9 cellular contexts compared by ENCODE assay signal in genomic region chr5:180775624-180776023, GRCh38. TPM values are rescaled to one million over a fixed set of nuclear protein-coding genes. Genes with fewer than 3 reads are reported as not detected.
"Had no signal": no experiment of that assay in that cellular context is flagged by ENCODE, and none has a peak within 500 bp of the region (broad histone marks: within the 10 kb centered on the region; RNA-seq: fewer than 3 reads in every experiment).

No MANE protein-coding gene starts in this region.

- DNase-seq: H9, HCEC 1CT had no signal

- H3K27ac ChIP-seq: HL-60 had no signal

- H2AFZ ChIP-seq: GM23338 had no signal

- FAIRE-seq: H1, H54, HepG2 had no signal

- H3K4me2 ChIP-seq: GM23338 had no signal

- ATAC-seq: GM23338, HepG2 had no signal

- H3K4me3 ChIP-seq: GM23338 had no signal

RNA-seq across cellular contexts. Expression of gene OR2Y1, which starts 35.8 kb away (rescaled TPM):
- total RNA-seq: GM23338, H1, H9, HepG2, HT1080 had no signal
- polyA plus RNA-seq: GM23338, H1, HepG2, IgD-negative memory B cell had no signal
